Comparison of ENCODE assay signal across 8 cellular contexts in genomic region chr3:56347219-56347871, GRCh38.
DNase-seq lines count a peak whose midpoint lies in the region; ATAC-seq and TF ChIP-seq lines count a peak whose summit lies in the region.

No MANE protein-coding gene starts in this region.

- H3K79me2 ChIP-seq in OCI-LY3 (ENCODE audit: low read length): no peaks in the 10 kb centered on the region

- no peaks in the 10 kb centered on the region for H3K4me1 ChIP-seq in OCI-LY3 (ENCODE audit: low read length)

- H3K27ac ChIP-seq in OCI-LY3 (ENCODE audit: low read length): no peak overlapping the region

- peaks cover 23% of the 10 kb centered on the region for H3K27me3 ChIP-seq in OCI-LY3 (ENCODE audit: low read depth, low read length)

- no peak for TF ChIP-seq POLR2A in erythroblast (IDR thresholded peaks at IDR 0.05; ENCODE audit: low read length)

- no peak overlapping the region for H3K4me3 ChIP-seq in OCI-LY3 (ENCODE audit: low read length)

- no peaks in the 10 kb centered on the region for H3K36me3 ChIP-seq in OCI-LY3 (replicated peaks; ENCODE audit: low read depth, low read length)

- no peaks in the 10 kb centered on the region for H4K20me1 ChIP-seq in OCI-LY3 (ENCODE audit: insufficient read depth, low read length)

- ATAC-seq in HG03571 (IDR thresholded peaks at IDR 0.05; ENCODE audit: unreplicated experiment) (no peak), GM19023 (IDR thresholded peaks at IDR 0.05; ENCODE audit: unreplicated experiment) (no peak), HG03521 (IDR thresholded peaks at IDR 0.05; ENCODE audit: unreplicated experiment) (no peak)

- H2AFZ ChIP-seq in OCI-LY3 (ENCODE audit: low read depth, low read length): no peak overlapping the region

- DNase-seq in A172 (ENCODE audit: low spot score): peak; percentile 27
- peak; percentile 12 to 38 for DNase-seq in erythroblast (lab: John Stamatoyannopoulos, UW)
- peak; percentile 6 to 49 (median 16) for DNase-seq in stimulated activated CD4-positive, alpha-beta T cell treated with anti-CD3 and anti-CD28 coated beads, TNF-alpha, amount 100 ng/mL, for 48 hours (ENCODE audit: low read depth in 3 of 3)

- H3K9me3 ChIP-seq in OCI-LY3 (ENCODE audit: insufficient read depth, low read length): no peaks in the 10 kb centered on the region

- H3K4me2 ChIP-seq in OCI-LY3 (ENCODE audit: low read length): no peak overlapping the region

- TF ChIP-seq CTCF in GM12872 (IDR thresholded peaks at IDR 0.05; ENCODE audit: insufficient read depth, low read depth, low read length) (peak; percentile 71), OCI-LY3 (IDR thresholded peaks at IDR 0.05; ENCODE audit: low read depth, low read length) (peak; percentile 60)

- no peak overlapping the region for H3K9ac ChIP-seq in OCI-LY3 (ENCODE audit: low read length)
